Comparison of ENCODE assay signal across 21 cellular contexts in the genomic region with DNA sequence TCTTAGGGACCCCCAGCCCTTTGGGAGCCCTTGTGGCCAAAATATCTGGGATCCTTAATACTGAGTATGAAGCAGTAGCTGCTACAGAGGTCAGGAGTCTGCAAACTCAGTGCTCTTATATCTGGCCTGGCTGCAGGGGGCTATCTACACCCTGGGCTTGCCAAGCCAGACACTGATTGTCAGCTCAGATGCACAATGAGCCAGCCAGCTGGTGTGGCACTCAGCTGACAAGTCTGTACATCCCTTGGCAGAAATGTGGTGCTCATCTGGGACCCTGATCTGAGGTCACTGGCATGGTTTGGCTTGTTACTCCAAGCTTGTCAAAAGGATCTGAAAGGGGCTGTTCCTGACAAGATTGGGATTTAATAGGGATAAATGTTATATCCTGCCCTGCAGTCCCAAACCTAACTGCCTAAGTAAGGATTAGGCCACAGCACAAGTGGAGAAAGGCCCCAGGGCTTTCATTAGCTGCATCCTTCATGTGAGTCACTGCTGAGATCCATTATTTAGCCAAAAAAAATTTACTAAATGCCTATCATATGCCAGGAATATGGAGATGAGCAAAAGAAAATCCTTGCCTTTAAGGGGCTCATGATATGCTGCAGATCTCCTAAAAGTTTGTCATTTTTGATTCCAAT. TPM values are rescaled to one million over a fixed set of nuclear protein-coding genes. Genes with fewer than 3 reads are reported as not detected.
DNase-seq lines count a peak whose midpoint lies in the region; ATAC-seq and TF ChIP-seq lines count a peak whose summit lies in the region.
"Had no signal": no experiment of that assay in that cellular context is flagged by ENCODE, and none has a peak within 500 bp of the region (broad histone marks: within the 10 kb centered on the region; RNA-seq: fewer than 3 reads in every experiment).

No MANE protein-coding gene starts in this region.

- H3K4me3 ChIP-seq in RWPE2 (ENCODE audit: severe bottlenecking) (no peak overlapping the region), gastroesophageal sphincter (no peak overlapping the region), skeletal muscle tissue (ENCODE audit: low read length in 3 of 3) (no peak overlapping the region)
- H3K4me3 ChIP-seq: body of pancreas, dorsolateral prefrontal cortex, GM12878, Peyer's patch, right lobe of liver had no signal

- no peak for TF ChIP-seq POLR2A in gastroesophageal sphincter (IDR thresholded peaks at IDR 0.05)

- H3K9ac ChIP-seq in skeletal muscle tissue (ENCODE audit: low read depth in 1 of 3, low read length in 3 of 3) = no peak overlapping the region

- no peak for TF ChIP-seq EP300 in gastroesophageal sphincter (IDR thresholded peaks at IDR 0.05)

- H3K4me1 ChIP-seq in RWPE2 (ENCODE audit: insufficient read depth, poor library complexity, severe bottlenecking) = peaks cover 14% of the 10 kb centered on the region
- peaks cover 0 to 17% (median 5%) of the 10 kb centered on the region in 3 donors for H3K4me1 ChIP-seq in gastroesophageal sphincter
- peaks cover 0 to 4% (median 0%) of the 10 kb centered on the region in 3 donors for H3K4me1 ChIP-seq in skeletal muscle tissue (ENCODE audit: control insufficient read depth in 3 of 3, insufficient read depth in 3 of 3, low read length in 3 of 3)
- H3K4me1 ChIP-seq: Peyer's patch, right lobe of liver had no signal

- TF ChIP-seq CTCF in RWPE2 (IDR thresholded peaks at IDR 0.05; ENCODE audit: poor library complexity, severe bottlenecking) (no peak), gastroesophageal sphincter (IDR thresholded peaks at IDR 0.05) (no peak)

- H3K9me3 ChIP-seq in RWPE2 (ENCODE audit: severe bottlenecking) = no peaks in the 10 kb centered on the region
- H3K9me3 ChIP-seq in gastroesophageal sphincter = no peaks in the 10 kb centered on the region
- H3K9me3 ChIP-seq in skeletal muscle tissue (ENCODE audit: control insufficient read depth in 3 of 3, low read length in 3 of 3) = peaks cover 0 to 3% (median 0%) of the 10 kb centered on the region in 3 donors
- H3K9me3 ChIP-seq: body of pancreas, Peyer's patch, right lobe of liver had no signal

- H3K27me3 ChIP-seq in RWPE2 (ENCODE audit: insufficient read depth, poor library complexity, severe bottlenecking) (peaks cover 4% of the 10 kb centered on the region), gastroesophageal sphincter (peaks cover 11% of the 10 kb centered on the region), skeletal muscle tissue (ENCODE audit: control insufficient read depth in 3 of 3, insufficient read depth in 3 of 3, low read length in 3 of 3) (peaks cover 7 to 17% (median 9%) of the 10 kb centered on the region in 3 donors)
- H3K27me3 ChIP-seq: body of pancreas, Peyer's patch, right lobe of liver had no signal

- peak; percentile 86 for ATAC-seq in RWPE2 (ENCODE audit: low read depth)
- peak; percentile 57 for ATAC-seq in gastroesophageal sphincter
- ATAC-seq in HG02642 (IDR thresholded peaks at IDR 0.05; ENCODE audit: poor library complexity, unreplicated experiment) = no peak
- ATAC-seq in GM21786 (IDR thresholded peaks at IDR 0.05; ENCODE audit: unreplicated experiment) = no peak
- no peak for ATAC-seq in GM18520 (IDR thresholded peaks at IDR 0.05; ENCODE audit: unreplicated experiment)
- ATAC-seq: body of pancreas, GM12878, right lobe of liver had no signal

- DNase-seq in ELR (ENCODE audit: low read depth) = peak; percentile 43
- peak; percentile 34 for DNase-seq in RWPE2 (ENCODE audit: low spot score)
- DNase-seq: activated CD4-positive, CD25-positive, alpha-beta regulatory T cell treated with anti-CD3 and anti-CD28 coated beads, Interleukin-2, amount 50 U/mL, for 72 hours; activated CD8-positive, alpha-beta memory T cell treated with anti-CD3 and anti-CD28 coated beads, Interleukin-2, amount 50 U/mL, for 4 hours; activated naive CD4-positive, alpha-beta T cell treated with Interleukin-2 at 50 U/mL for 16 hours; body of pancreas; NCI-H2029; NCI-H69; Peyer's patch; right lobe of liver had no signal

- no peaks in the 10 kb centered on the region for H3K36me3 ChIP-seq in RWPE2 (ENCODE audit: low read depth)
- H3K36me3 ChIP-seq in gastroesophageal sphincter = no peaks in the 10 kb centered on the region
- no peaks in the 10 kb centered on the region for H3K36me3 ChIP-seq in skeletal muscle tissue (ENCODE audit: control insufficient read depth in 3 of 3, insufficient read depth in 3 of 3, low read length in 3 of 3)
- H3K36me3 ChIP-seq: Peyer's patch, right lobe of liver had no signal

- H3K27ac ChIP-seq in RWPE2 (ENCODE audit: poor library complexity, severe bottlenecking) (peak overlapping the region; percentile 57), gastroesophageal sphincter (no peak overlapping the region), skeletal muscle tissue (ENCODE audit: low read depth, low read length) (peak overlapping the region; percentile 17)
- H3K27ac ChIP-seq: body of pancreas, C4-2B, dorsolateral prefrontal cortex, Peyer's patch, right lobe of liver had no signal

RNA-seq across cellular contexts. Expression of gene SLC6A2, which starts 6.2 kb away (rescaled TPM):
- 1 to 10 TPM in 2 of 4 donors, under 1 TPM in 2; 0.16 to 3.1 (median 1.3) TPM for total RNA-seq in gastroesophageal sphincter
- total RNA-seq in skeletal muscle tissue = 1.0 TPM
- total RNA-seq: body of pancreas; fibroblast of villous mesenchyme; GM12878; LHCN-M2; Peyer's patch; T-helper 1 cell treated with Interleukin-12 subunit alpha and Interleukin-12 subunit beta and Interleukin-4 antibody, amounts not matched to agents 30 ng/mL and 1 ng/mL, for 36 hours had no signal

Comparison
In these comparisons a context has a peak if more than half of its experiments do, and no peak if none do; other contexts are left out.
1. ATAC-seq: peak in RWPE2 (single experiment) and gastroesophageal sphincter (single experiment); none in HG02642 (single experiment), GM21786 (single experiment) and GM18520 (single experiment).
2. H3K27ac ChIP-seq: peak in RWPE2 (single experiment) and skeletal muscle tissue (single experiment); none in gastroesophageal sphincter (0 of 4).